In the genomic region with DNA sequence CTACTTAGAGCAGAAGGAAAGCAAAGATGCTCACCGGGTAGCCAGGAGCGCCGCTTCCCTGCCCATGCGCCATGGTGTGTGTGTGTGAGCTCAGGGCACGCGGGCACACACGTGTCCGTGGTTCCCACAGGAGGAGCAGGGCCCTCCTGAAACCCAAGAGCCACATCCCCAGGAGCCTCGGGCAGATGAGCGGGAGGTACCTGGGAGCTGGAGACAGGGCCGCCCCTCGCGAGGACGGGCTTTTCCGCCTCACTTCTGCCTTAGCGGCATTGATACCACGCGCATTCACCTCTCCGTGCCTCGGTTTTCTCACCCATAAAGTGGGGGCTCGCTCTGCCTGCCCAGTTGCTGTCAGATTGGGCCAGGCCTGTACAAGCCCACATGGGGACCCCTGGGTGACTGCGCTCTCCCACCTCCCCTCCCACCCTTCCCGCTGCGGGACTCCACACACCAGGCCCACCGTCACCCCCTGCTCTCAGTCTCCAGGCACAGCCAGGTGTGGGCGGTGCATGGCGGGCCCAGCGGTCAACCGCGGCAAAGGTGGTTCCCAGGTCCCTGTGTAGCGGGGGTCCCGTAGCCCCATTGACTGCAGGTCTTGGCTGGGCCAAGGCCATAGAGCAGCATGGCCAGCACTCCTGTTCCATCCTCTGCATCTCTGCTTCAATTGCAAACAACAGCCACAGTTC, we compare ENCODE assay signal across 14 cellular contexts.
DNase-seq lines count a peak whose midpoint lies in the region; ATAC-seq, FAIRE-seq and TF ChIP-seq lines count a peak whose summit lies in the region.
"Had no signal": no experiment of that assay in that cellular context is flagged by ENCODE, and none has a peak within 500 bp of the region (broad histone marks: within the 10 kb centered on the region; RNA-seq: fewer than 3 reads in every experiment).

No MANE protein-coding gene starts in this region.

- no peaks in the 10 kb centered on the region for H4K20me1 ChIP-seq in HepG2 (ENCODE audit: insufficient read depth, low read length)

- H3K9ac ChIP-seq in liver (ENCODE audit: low read depth in 1 of 2, low read length in 2 of 2) (no peak overlapping the region), HepG2 (ENCODE audit: insufficient read depth, low read depth, low read length) (no peak overlapping the region)

- in situ Hi-C loops in HepG2 (cut with HindIII; ENCODE audit: extremely low pct_ligation_motif_present, low pct_unique_long_range_greater_than_20kb): no loop called here

- peak overlapping the region; percentile 93 for H3K4me3 Mint-ChIP-seq in activated naive CD8-positive, alpha-beta T cell treated with anti-CD3 and anti-CD28 coated beads, Interleukin-2, amount 10 ng/mL, durations not matched to agents 7 days and 5 days
- peak overlapping the region in 6 of 8 donors; percentile 15 to 93 (median 86) for H3K4me3 Mint-ChIP-seq in naive B cell

- POLR2A ChIA-PET in HepG2 (lab: Yijun Ruan, JAX): no interaction called here
- POLR2A ChIA-PET in activated naive CD8-positive, alpha-beta T cell treated with anti-CD3 and anti-CD28 coated beads, Interleukin-2, amount 10 ng/mL, durations not matched to agents 7 days and 5 days (lab: Charles Lee): interaction anchor here (1.1 to 2.3 kb wide), 2 partner anchors 35 to 45 kb away, joined by 3 to 10 read pairs; no protein-coding TSS in a partner anchor

- no peaks in the 10 kb centered on the region for H3K9me3 Mint-ChIP-seq in activated naive CD8-positive, alpha-beta T cell treated with anti-CD3 and anti-CD28 coated beads, Interleukin-2, amount 10 ng/mL, durations not matched to agents 7 days and 5 days
- no peaks in the 10 kb centered on the region for H3K9me3 Mint-ChIP-seq in naive B cell

- peaks cover 10% of the 10 kb centered on the region for H3K36me3 Mint-ChIP-seq in activated naive CD8-positive, alpha-beta T cell treated with anti-CD3 and anti-CD28 coated beads, Interleukin-2, amount 10 ng/mL, durations not matched to agents 7 days and 5 days
- H3K36me3 Mint-ChIP-seq in naive B cell: no peaks in the 10 kb centered on the region

- no peak for TF ChIP-seq POLR2A in HepG2 (IDR thresholded peaks at IDR 0.05; ENCODE audit: insufficient read depth in 1 of 2, low read depth in 2 of 2, low read length in 2 of 2)

- TF ChIP-seq RAD21 in liver (IDR thresholded peaks at IDR 0.05) (no peak), HepG2 (CRISPR knock-in tag; IDR thresholded peaks at IDR 0.05) (no peak)

- FAIRE-seq in HepG2 (lab: Jason Lieb, UNC): no peak
- FAIRE-seq: colon had no signal

- DNase-seq in HepG2 (ENCODE audit: low spot score) (no peak), naive B cell (no peak), epidermal melanocyte (ENCODE audit: insufficient read length, low spot score) (no peak), NCI-H510A (lab: John Stamatoyannopoulos, UW) (no peak), NCI-H1436 (lab: John Stamatoyannopoulos, UW) (no peak)
- DNase-seq in activated naive CD8-positive, alpha-beta T cell treated with anti-CD3 and anti-CD28 coated beads, Interleukin-2, amount 10 ng/mL, durations not matched to agents 7 days and 5 days: no peak
- DNase-seq: foreskin melanocyte, NCI-H1930, PC-3, upper lobe of right lung had no signal

- TF ChIP-seq CTCF in liver (IDR thresholded peaks at IDR 0.05; ENCODE audit: low read depth, low read length, missing input control) (no peak), HepG2 (CRISPR knock-in tag; IDR thresholded peaks at IDR 0.05) (no peak)

- CTCF ChIA-PET in HepG2 (lab: Yijun Ruan, JAX; ENCODE audit: low intra/inter-chr PET ratio, low total read pairs): no interaction called here

- H3K79me2 ChIP-seq in HepG2 (ENCODE audit: insufficient read depth, low read length): no peaks in the 10 kb centered on the region

- no peak overlapping the region for H3K4me2 ChIP-seq in HepG2 (ENCODE audit: low read depth, low read length)

- intact Hi-C loops in HepG2 (cut with micrococcal nuclease; ENCODE audit: unreplicated experiment): no loop called here

- no peak overlapping the region for H2AFZ ChIP-seq in HepG2 (ENCODE audit: low read length)

- WGBS in liver: 96% methylated on average over 32 of the region's 32 CpGs
- 89% methylated on average over 21 of the region's 32 CpGs for WGBS in HepG2 (ENCODE audit: low lambda C conversion rate)

- TF ChIP-seq EP300 in HepG2 (IDR thresholded peaks at IDR 0.05; ENCODE audit: low read depth in 2 of 2, low read length in 2 of 2): no peak
- no peak for TF ChIP-seq EP300 in HepG2 (CRISPR knock-in tag; IDR thresholded peaks at IDR 0.05; ENCODE audit: borderline replicate concordance)

- H3K9me3 ChIP-seq in liver (ENCODE audit: control insufficient read depth in 4 of 4, low read length in 3 of 4) (no peaks in the 10 kb centered on the region), HepG2 (ENCODE audit: low read length) (no peaks in the 10 kb centered on the region)
- H3K9me3 ChIP-seq: BE2C, upper lobe of right lung had no signal

- peak overlapping the region; percentile 99 for H3K27ac Mint-ChIP-seq in activated naive CD8-positive, alpha-beta T cell treated with anti-CD3 and anti-CD28 coated beads, Interleukin-2, amount 10 ng/mL, durations not matched to agents 7 days and 5 days
- H3K27ac Mint-ChIP-seq in naive B cell: peak overlapping the region; percentile 96 to 100 (median 100)

- H3K4me3 ChIP-seq in liver (ENCODE audit: low read depth in 1 of 3, low read length in 3 of 3): no peak overlapping the region
- H3K4me3 ChIP-seq in HepG2 (replicated peaks in 1 of 3; ENCODE audit: insufficient read depth in 1 of 3, low read depth in 2 of 3, low read length in 3 of 3): no peak overlapping the region

- peaks cover 40% of the 10 kb centered on the region for H3K4me1 Mint-ChIP-seq in activated naive CD8-positive, alpha-beta T cell treated with anti-CD3 and anti-CD28 coated beads, Interleukin-2, amount 10 ng/mL, durations not matched to agents 7 days and 5 days
- H3K4me1 Mint-ChIP-seq in naive B cell: peaks cover 31 to 54% (median 45%) of the 10 kb centered on the region in 3 donors

- no TSS peak for BruUV-seq in HepG2 (replicated peaks; lab: Mats Ljungman, UMichigan)

- H3K27ac ChIP-seq in liver (ENCODE audit: low read depth in 1 of 2, low read length in 2 of 2): peak overlapping the region; percentile 45 to 74
- H3K27ac ChIP-seq in HepG2 (ENCODE audit: extremely low read length, insufficient read depth, low read length): no peak overlapping the region

- no peaks in the 10 kb centered on the region for H3K36me3 ChIP-seq in liver (ENCODE audit: control insufficient read depth in 4 of 4, insufficient read depth in 3 of 4, low read depth in 1 of 4, low read length in 3 of 4)
- no peaks in the 10 kb centered on the region for H3K36me3 ChIP-seq in HepG2 (replicated peaks in 1 of 2; ENCODE audit: control insufficient read depth in 1 of 2, insufficient read depth in 2 of 2, low read length in 2 of 2)
- H3K36me3 ChIP-seq: BE2C, upper lobe of right lung had no signal

- H3K27me3 Mint-ChIP-seq in activated naive CD8-positive, alpha-beta T cell treated with anti-CD3 and anti-CD28 coated beads, Interleukin-2, amount 10 ng/mL, durations not matched to agents 7 days and 5 days: no peaks in the 10 kb centered on the region
- H3K27me3 Mint-ChIP-seq in naive B cell: no peaks in the 10 kb centered on the region

- H3K27me3 ChIP-seq in liver (ENCODE audit: control insufficient read depth in 4 of 4, insufficient read depth in 4 of 4, low read length in 3 of 4) (no peaks in the 10 kb centered on the region), HepG2 (ENCODE audit: control insufficient read depth in 1 of 2, insufficient read depth in 2 of 2, low read length in 2 of 2) (peaks cover 9 to 57% of the 10 kb centered on the region in 2 experiments; a peak in 3 of 5 replicates)
- H3K27me3 ChIP-seq: BE2C, upper lobe of right lung had no signal

- no peaks in the 10 kb centered on the region for H3K4me1 ChIP-seq in liver (ENCODE audit: control insufficient read depth in 4 of 4, insufficient read depth in 4 of 4, low read length in 3 of 4)
- peaks cover 46% of the 10 kb centered on the region for H3K4me1 ChIP-seq in HepG2 (ENCODE audit: insufficient read depth, low read length)

- ATAC-seq in HepG2: no peak
- no peak for ATAC-seq in activated naive CD8-positive, alpha-beta T cell treated with anti-CD3 and anti-CD28 coated beads, Interleukin-2, amount 10 ng/mL, durations not matched to agents 7 days and 5 days (ENCODE audit: low read depth)
- ATAC-seq in naive B cell (ENCODE audit: low read depth in 2 of 2): no peak
- no peak for ATAC-seq in HG02642 (IDR thresholded peaks at IDR 0.05; ENCODE audit: poor library complexity, unreplicated experiment)
- ATAC-seq: PC-3, upper lobe of right lung had no signal

TF ChIP-seq in liver, 16 proteins besides CTCF, POLR2A, EP300 and RAD21 (continues in another document):
- TF ChIP-seq FOXA2 (IDR thresholded peaks at IDR 0.05) (no peak), HNF4A (conservative IDR thresholded peaks at IDR 0.05) (no peak)

TF ChIP-seq in HepG2, 621 proteins besides CTCF, POLR2A, EP300 and RAD21:
- TF ChIP-seq MAFG (CRISPR knock-in tag; IDR thresholded peaks at IDR 0.05) (no peak), NCOA1 (CRISPR knock-in tag; IDR thresholded peaks at IDR 0.05) (no peak), ATF4 (CRISPR knock-in tag; IDR thresholded peaks at IDR 0.05) (no peak)
TF ChIP-seq in HepG2: peak in this region for 0.
